In genomic region chr20:39269031-39269461, GRCh38 we compare ENCODE assay signal across 8 cellular contexts.
DNase-seq lines count a peak whose midpoint lies in the region; ATAC-seq and TF ChIP-seq lines count a peak whose summit lies in the region.

No MANE protein-coding gene starts in this region.

- peaks cover 12% of the 10 kb centered on the region for H3K4me1 Mint-ChIP-seq in MCF 10A (ENCODE audit: insufficient read depth, unreplicated experiment)
- no peaks in the 10 kb centered on the region for H3K4me1 Mint-ChIP-seq in stimulated activated effector memory CD8-positive, alpha-beta T cell treated with anti-CD3 and anti-CD28 coated beads, Interleukin-12 subunit alpha, Interleukin-12 subunit beta, amount 100 ng/mL, for 72 hours

- CTCF ChIA-PET in MCF 10A (lab: Yijun Ruan, JAX) = interaction anchor here (0.5 to 9.8 kb wide), 126 partner anchors 9 to 1840 kb away, joined by 3 to 153 read pairs (median 4); partner anchors contain the start of gene MAFB

- intact Hi-C loops in Right ventricle myocardium inferior (cut with DNase I) = loop anchor here (5.0 to 10.0 kb wide), 4 partner anchors 166 to 1693 kb away; no protein-coding TSS in a partner anchor
- intact Hi-C loops in cardiac septum (cut with DNase I) = loop anchor here (1.0 to 10.0 kb wide), 4 partner anchors 158 to 1696 kb away; no protein-coding TSS in a partner anchor
- intact Hi-C loops in MCF 10A (cut with micrococcal nuclease) = loop anchor here (1.0 to 5.0 kb wide), 7 partner anchors 158 to 1693 kb away; no protein-coding TSS in a partner anchor

- no peaks in the 10 kb centered on the region for H3K36me3 Mint-ChIP-seq in MCF 10A (ENCODE audit: insufficient read depth, unreplicated experiment)
- H3K36me3 Mint-ChIP-seq in stimulated activated effector memory CD8-positive, alpha-beta T cell treated with anti-CD3 and anti-CD28 coated beads, Interleukin-12 subunit alpha, Interleukin-12 subunit beta, amount 100 ng/mL, for 72 hours = no peaks in the 10 kb centered on the region

- DNase-seq in Right ventricle myocardium inferior (ENCODE audit: missing footprints) (peak; percentile 71), cardiac septum (ENCODE audit: low spot score) (no peak), RKO (ENCODE audit: low spot score) (peak; percentile 47), MCF 10A (ENCODE audit: unreplicated experiment) (peak; percentile 32), left kidney (ENCODE audit: low read depth, low spot score) (peak; percentile 69)
- peak; percentile 21 to 71 for DNase-seq in stimulated activated effector memory CD8-positive, alpha-beta T cell treated with anti-CD3 and anti-CD28 coated beads, Interleukin-12 subunit alpha, Interleukin-12 subunit beta, amount 100 ng/mL, for 72 hours (ENCODE audit: low spot score in 2 of 2)

- POLR2A ChIA-PET in MCF 10A (lab: Yijun Ruan, JAX) = no interaction called here

- no peak overlapping the region for H3K4me3 Mint-ChIP-seq in MCF 10A (ENCODE audit: unreplicated experiment)
- H3K4me3 Mint-ChIP-seq in stimulated activated effector memory CD8-positive, alpha-beta T cell treated with anti-CD3 and anti-CD28 coated beads, Interleukin-12 subunit alpha, Interleukin-12 subunit beta, amount 100 ng/mL, for 72 hours = no peak overlapping the region

- no peaks in the 10 kb centered on the region for H3K27me3 Mint-ChIP-seq in MCF 10A (ENCODE audit: insufficient read depth, unreplicated experiment)

- H3K27ac Mint-ChIP-seq in MCF 10A (ENCODE audit: low read depth, unreplicated experiment) = no peak overlapping the region
- no peak overlapping the region for H3K27ac Mint-ChIP-seq in stimulated activated effector memory CD8-positive, alpha-beta T cell treated with anti-CD3 and anti-CD28 coated beads, Interleukin-12 subunit alpha, Interleukin-12 subunit beta, amount 100 ng/mL, for 72 hours

- no TSS peak for BruUV-seq in MCF 10A (replicated peaks; lab: Mats Ljungman, UMichigan)

- TF ChIP-seq CTCF in MCF 10A (IDR thresholded peaks at IDR 0.05; ENCODE audit: unreplicated experiment) = peak; percentile 94

- ATAC-seq in Right ventricle myocardium inferior (peak; percentile 64), HG03045 (IDR thresholded peaks at IDR 0.05; ENCODE audit: unreplicated experiment) (peak; percentile 50), GM19395 (IDR thresholded peaks at IDR 0.05; ENCODE audit: unreplicated experiment) (no peak)
- ATAC-seq in stimulated activated effector memory CD8-positive, alpha-beta T cell treated with anti-CD3 and anti-CD28 coated beads, Interleukin-12 subunit alpha, Interleukin-12 subunit beta, amount 100 ng/mL, for 72 hours = peak; percentile 62

- H3K9me3 Mint-ChIP-seq in MCF 10A (ENCODE audit: unreplicated experiment) = no peaks in the 10 kb centered on the region
- no peaks in the 10 kb centered on the region for H3K9me3 Mint-ChIP-seq in stimulated activated effector memory CD8-positive, alpha-beta T cell treated with anti-CD3 and anti-CD28 coated beads, Interleukin-12 subunit alpha, Interleukin-12 subunit beta, amount 100 ng/mL, for 72 hours
